12 cellular contexts compared by ENCODE assay signal in genomic region chr1:47624531-47624930, GRCh38.
DNase-seq lines count a peak whose midpoint lies in the region; ATAC-seq, FAIRE-seq and TF ChIP-seq lines count a peak whose summit lies in the region.
"Had no signal": no experiment of that assay in that cellular context is flagged by ENCODE, and none has a peak within 500 bp of the region (broad histone marks: within the 10 kb centered on the region; RNA-seq: fewer than 3 reads in every experiment).

No MANE protein-coding gene starts in this region.

- DNase-seq in COLO668 (lab: John Stamatoyannopoulos, UW; ENCODE audit: unreplicated experiment), result peak; percentile 60
- DNase-seq in HTR-8/SVneo (ENCODE audit: insufficient read length, low spot score), result peak; percentile 15
- DNase-seq in RWPE1 (ENCODE audit: low spot score), result peak; percentile 42
- peak; percentile 65 to 70 for DNase-seq in left colon
- no peak for DNase-seq in osteoblast (ENCODE audit: insufficient read length, low spot score, missing footprints)
- DNase-seq in A673 (ENCODE audit: low spot score), result no peak
- DNase-seq in stimulated activated CD4-positive, alpha-beta T cell treated with anti-CD3 and anti-CD28 coated beads, Interleukin-4, amount 100 ng/mL, for 1 hour, result no peak
- DNase-seq: stimulated activated CD4-positive, alpha-beta T cell treated with anti-CD3 and anti-CD28 coated beads, Interleukin-2, amount 100 ng/mL, for 48 hours; trophoblast cell had no signal

- no peak overlapping the region for H2AFZ ChIP-seq in osteoblast (ENCODE audit: low read length)

- H3K79me2 ChIP-seq in osteoblast (ENCODE audit: insufficient read depth, low read length), result no peaks in the 10 kb centered on the region

- intact Hi-C loops in left colon (cut with DNase I, micrococcal nuclease), result no loop called here
- intact Hi-C loops in A673 (cut with micrococcal nuclease; ENCODE audit: unreplicated experiment), result no loop called here

- H4K20me1 ChIP-seq in osteoblast (ENCODE audit: insufficient read depth, low read length), result no peaks in the 10 kb centered on the region

- CTCF ChIA-PET in RWPE1 (lab: Yijun Ruan, JAX), result interaction anchor here (0.7 to 0.8 kb wide), 3 partner anchors 18 to 194 kb away, joined by 4 to 8 read pairs (median 8); no protein-coding TSS in a partner anchor
- CTCF ChIA-PET in A673 (lab: Charles Lee), result no interaction called here

- H3K36me3 ChIP-seq in osteoblast (ENCODE audit: insufficient read depth, low read length) (no peaks in the 10 kb centered on the region), A673 (ENCODE audit: insufficient read depth, low read length, poor library complexity, severe bottlenecking) (no peaks in the 10 kb centered on the region)
- H3K36me3 ChIP-seq: SJSA1 had no signal

- peak; percentile 97 for ATAC-seq in left colon
- ATAC-seq in HG03432 (IDR thresholded peaks at IDR 0.05; ENCODE audit: unreplicated experiment), result no peak
- ATAC-seq: CD8-positive, alpha-beta T cell had no signal

- H3K27me3 ChIP-seq in osteoblast (ENCODE audit: insufficient read depth, low read length) (no peaks in the 10 kb centered on the region), A673 (replicated peaks; ENCODE audit: insufficient read depth, low read depth, low read length, poor library complexity) (peaks cover 10% of the 10 kb centered on the region)
- H3K27me3 ChIP-seq: SJSA1 had no signal

- no TSS peak for BruUV-seq in A673 (replicated peaks; lab: Mats Ljungman, UMichigan)

- H3K4me1 ChIP-seq in osteoblast (ENCODE audit: insufficient read depth, low read length) (no peaks in the 10 kb centered on the region), A673 (ENCODE audit: insufficient read depth, low read length, poor library complexity, severe bottlenecking) (no peaks in the 10 kb centered on the region)
- H3K4me1 ChIP-seq: SJSA1 had no signal

- H3K27ac ChIP-seq in RWPE1 (no peak overlapping the region), osteoblast (ENCODE audit: low read depth, low read length) (no peak overlapping the region), A673 (ENCODE audit: low read depth, low read length, poor library complexity, severe bottlenecking) (no peak overlapping the region)
- H3K27ac ChIP-seq: SJSA1 had no signal

- POLR2A ChIA-PET in RWPE1 (lab: Yijun Ruan, JAX; ENCODE audit: low non-redundant PET), result no interaction called here
- POLR2A ChIA-PET in A673 (lab: Charles Lee; ENCODE audit: low non-redundant PET), result no interaction called here

- H3K4me2 ChIP-seq in osteoblast (ENCODE audit: insufficient read depth, low read length), result no peak overlapping the region

- TF ChIP-seq CTCF in RWPE1 (conservative IDR thresholded peaks at IDR 0.05; ENCODE audit: low read depth) (no peak), osteoblast (IDR thresholded peaks at IDR 0.05; ENCODE audit: extremely low read depth, low read depth, low read length) (no peak), A673 (conservative IDR thresholded peaks at IDR 0.05; ENCODE audit: low read depth, low read length) (no peak)

- no peaks in the 10 kb centered on the region for H3K9me3 ChIP-seq in osteoblast (ENCODE audit: low read depth, low read length)
- H3K9me3 ChIP-seq in A673 (ENCODE audit: low read depth, low read length, poor library complexity, severe bottlenecking), result no peaks in the 10 kb centered on the region
- H3K9me3 ChIP-seq: SJSA1 had no signal

- no peak overlapping the region for H3K4me3 ChIP-seq in osteoblast (ENCODE audit: insufficient read depth, low read length)
- no peak overlapping the region for H3K4me3 ChIP-seq in A673 (ENCODE audit: low read depth, low read length, poor library complexity, severe bottlenecking)
- H3K4me3 ChIP-seq: SJSA1 had no signal

- FAIRE-seq in HTR-8/SVneo (lab: Jason Lieb, UNC), result no peak

Comparison
In these comparisons a context has a peak if more than half of its experiments do, and no peak if none do; other contexts are left out.
1. DNase-seq: peak in COLO668 (single experiment), HTR-8/SVneo (single experiment), RWPE1 (single experiment) and left colon (2 of 2); none in osteoblast (single experiment), A673 (single experiment) and stimulated activated CD4-positive, alpha-beta T cell treated with anti-CD3 and anti-CD28 coated beads, Interleukin-4, amount 100 ng/mL, for 1 hour (single experiment).